Comparison of ENCODE assay signal across 29 cellular contexts in the genomic region with DNA sequence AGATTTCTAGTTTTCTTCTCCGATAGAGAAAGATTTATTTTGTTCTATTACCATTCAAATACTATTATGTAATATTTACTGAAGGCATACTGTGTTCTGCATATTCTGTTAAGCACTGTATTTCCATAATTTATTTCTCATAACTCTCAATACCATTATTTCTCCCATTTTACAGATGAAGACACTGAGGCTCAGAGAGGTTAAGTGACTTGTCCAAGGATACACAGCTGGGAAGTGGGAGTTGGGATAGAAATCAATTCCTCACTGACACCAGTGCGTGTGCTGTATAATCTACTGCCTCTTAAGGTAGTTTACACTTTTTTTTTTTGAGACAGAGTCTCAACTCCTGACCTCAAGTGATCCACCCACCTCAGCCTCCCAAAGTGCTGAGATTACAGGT.
"Had no signal": no experiment of that assay in that cellular context is flagged by ENCODE, and none has a peak within 500 bp of the region (broad histone marks: within the 10 kb centered on the region; RNA-seq: fewer than 3 reads in every experiment).

No MANE protein-coding gene starts in this region.

- H3K4me3 ChIP-seq: dorsolateral prefrontal cortex, gastroesophageal sphincter, heart left ventricle, hepatocyte, left lung, mucosa of descending colon, ovary, psoas muscle, skin epidermis, spleen, suprapubic skin, transverse colon, upper lobe of right lung, uterus had no signal

- H3K9me3 ChIP-seq: ovary, psoas muscle, uterus had no signal

- FAIRE-seq: colon, kidney had no signal

- H3K4me3 Mint-ChIP-seq: endodermal cell; mesothelial cell of epicardium; naive B cell; stimulated activated naive CD8-positive, alpha-beta T cell treated with anti-CD3 and anti-CD28 coated beads, Interleukin-15, amount 100 ng/mL, for 72 hours had no signal

- DNase-seq: dorsolateral prefrontal cortex; effector CD4-positive, alpha-beta T cell; foreskin fibroblast; heart left ventricle; kidney; left cardiac atrium; mucosa of descending colon; naive B cell; occipital lobe; ovary; right cardiac atrium; stimulated activated CD4-positive, alpha-beta T cell treated with anti-CD3 and anti-CD28 coated beads, Interleukin-4, amount 100 ng/mL, for 4 hours; stimulated activated naive CD4-positive, alpha-beta T cell; stimulated activated naive CD8-positive, alpha-beta T cell treated with anti-CD3 and anti-CD28 coated beads, Interleukin-15, amount 100 ng/mL, for 72 hours; transverse colon; upper lobe of right lung; uterus had no signal

- H3K4me2 ChIP-seq: hepatocyte had no signal

- H3K4me1 ChIP-seq: gastroesophageal sphincter, heart left ventricle, left lung, psoas muscle, suprapubic skin, transverse colon, upper lobe of right lung, uterus had no signal

- H3K4me1 Mint-ChIP-seq: endodermal cell, mesothelial cell of epicardium had no signal

- H3K79me2 ChIP-seq: hepatocyte had no signal

- H2AFZ ChIP-seq: hepatocyte had no signal

- H3K36me3 ChIP-seq: gastroesophageal sphincter, ovary, suprapubic skin, transverse colon, upper lobe of right lung, uterus had no signal

- H3K27ac Mint-ChIP-seq: endodermal cell; mesothelial cell of epicardium; stimulated activated naive CD8-positive, alpha-beta T cell treated with anti-CD3 and anti-CD28 coated beads, Interleukin-15, amount 100 ng/mL, for 72 hours had no signal

- ATAC-seq: esophagus mucosa; gastroesophageal sphincter; heart left ventricle; left cardiac atrium; left lung; mucosa of descending colon; psoas muscle; right cardiac atrium; stimulated activated naive CD8-positive, alpha-beta T cell treated with anti-CD3 and anti-CD28 coated beads, Interleukin-15, amount 100 ng/mL, for 72 hours; upper lobe of right lung had no signal

- H3K27me3 ChIP-seq: dorsolateral prefrontal cortex, gastroesophageal sphincter, heart left ventricle, hepatocyte, left lung, ovary, spleen, suprapubic skin, transverse colon, upper lobe of right lung, uterus had no signal

- H3K27ac ChIP-seq: dorsolateral prefrontal cortex, epithelial cell of prostate, gastroesophageal sphincter, heart left ventricle, hepatocyte, left lung, ovary, psoas muscle, skin epidermis, spleen, suprapubic skin, transverse colon, upper lobe of right lung, uterus had no signal

- H3K27me3 Mint-ChIP-seq: naive B cell; stimulated activated naive CD8-positive, alpha-beta T cell treated with anti-CD3 and anti-CD28 coated beads, Interleukin-15, amount 100 ng/mL, for 72 hours had no signal
